12 cellular contexts compared by ENCODE assay signal in genomic region chr6:121652726-121653623, GRCh38.
DNase-seq lines count a peak whose midpoint lies in the region; ATAC-seq, FAIRE-seq and TF ChIP-seq lines count a peak whose summit lies in the region.
"Had no signal": no experiment of that assay in that cellular context is flagged by ENCODE, and none has a peak within 500 bp of the region (broad histone marks: within the 10 kb centered on the region; RNA-seq: fewer than 3 reads in every experiment).

No MANE protein-coding gene starts in this region.

- peaks cover 36% of the 10 kb centered on the region for H3K4me1 Mint-ChIP-seq in activated CD8-positive, alpha-beta T cell treated with anti-CD3 and anti-CD28 coated beads for 36 hours (ENCODE audit: low read depth)
- H3K4me1 Mint-ChIP-seq in activated CD8-positive, alpha-beta T cell treated with anti-CD3 and anti-CD28 coated beads, Interleukin-2, amount 10 ng/mL, durations not matched to agents 7 days and 5 days (ENCODE audit: low read depth): peaks cover 24% of the 10 kb centered on the region
- H3K4me1 Mint-ChIP-seq in astrocyte (ENCODE audit: low read depth, unreplicated experiment): peaks cover 32% of the 10 kb centered on the region
- H3K4me1 Mint-ChIP-seq: central memory CD8-positive, alpha-beta T cell; neural crest cell had no signal

- CTCF ChIA-PET in activated CD8-positive, alpha-beta T cell treated with anti-CD3 and anti-CD28 coated beads for 36 hours (lab: Charles Lee): no interaction called here
- CTCF ChIA-PET in activated CD8-positive, alpha-beta T cell treated with anti-CD3 and anti-CD28 coated beads, Interleukin-2, amount 10 ng/mL, durations not matched to agents 7 days and 5 days (lab: Charles Lee): no interaction called here
- CTCF ChIA-PET in GM10248 (lab: Yijun Ruan, JAX): interaction anchor here (1.3 kb wide), 1 partner anchor 197 kb away, joined by 3 read pairs; no protein-coding TSS in a partner anchor

- peaks cover 12% of the 10 kb centered on the region for H3K4me1 ChIP-seq in astrocyte (ENCODE audit: insufficient read depth, low read length)
- H3K4me1 ChIP-seq in hepatocyte (ENCODE audit: insufficient read depth): no peaks in the 10 kb centered on the region

- H4K20me1 ChIP-seq in astrocyte (ENCODE audit: insufficient read depth, low read length) (no peaks in the 10 kb centered on the region), hepatocyte (ENCODE audit: insufficient read depth, poor library complexity, severe bottlenecking) (no peaks in the 10 kb centered on the region)

- no peaks in the 10 kb centered on the region for H3K9me2 ChIP-seq in hepatocyte (replicated peaks; ENCODE audit: insufficient read depth)

- H2AFZ ChIP-seq in astrocyte (ENCODE audit: low read depth, low read length) (no peak overlapping the region), hepatocyte (no peak overlapping the region)

- H3K9me3 ChIP-seq in astrocyte (ENCODE audit: insufficient read depth, low read depth, low read length): no peaks in the 10 kb centered on the region
- H3K9me3 ChIP-seq in hepatocyte (ENCODE audit: low read depth): no peaks in the 10 kb centered on the region
- H3K9me3 ChIP-seq in WERI-Rb-1 (ENCODE audit: severe bottlenecking): no peaks in the 10 kb centered on the region

- H3K4me2 ChIP-seq in astrocyte (ENCODE audit: low read length): peak overlapping the region; percentile 32
- peak overlapping the region; percentile 21 for H3K4me2 ChIP-seq in hepatocyte

- no peaks in the 10 kb centered on the region for H3K36me3 ChIP-seq in astrocyte (ENCODE audit: insufficient read depth, low read length)
- H3K36me3 ChIP-seq in hepatocyte (replicated peaks; ENCODE audit: insufficient read depth, low read depth): no peaks in the 10 kb centered on the region
- H3K36me3 ChIP-seq in WERI-Rb-1: no peaks in the 10 kb centered on the region

- H3K4me3 ChIP-seq in astrocyte (ENCODE audit: insufficient read depth, low read depth, low read length) (no peak overlapping the region), hepatocyte (no peak overlapping the region), WERI-Rb-1 (ENCODE audit: low read depth, low read length) (no peak overlapping the region)

- H3K27me3 Mint-ChIP-seq in activated CD8-positive, alpha-beta T cell treated with anti-CD3 and anti-CD28 coated beads for 36 hours: no peaks in the 10 kb centered on the region
- no peaks in the 10 kb centered on the region for H3K27me3 Mint-ChIP-seq in activated CD8-positive, alpha-beta T cell treated with anti-CD3 and anti-CD28 coated beads, Interleukin-2, amount 10 ng/mL, durations not matched to agents 7 days and 5 days (ENCODE audit: low read depth)
- no peaks in the 10 kb centered on the region for H3K27me3 Mint-ChIP-seq in astrocyte (ENCODE audit: low read depth, unreplicated experiment)
- H3K27me3 Mint-ChIP-seq: central memory CD8-positive, alpha-beta T cell had no signal

- H3K27ac ChIP-seq in astrocyte (ENCODE audit: low read depth, low read length) (peak overlapping the region; percentile 29), hepatocyte (peak overlapping the region; percentile 10), WERI-Rb-1 (no peak overlapping the region)
- H3K27ac ChIP-seq: C4-2B had no signal

- H3K4me3 Mint-ChIP-seq in activated CD8-positive, alpha-beta T cell treated with anti-CD3 and anti-CD28 coated beads for 36 hours: no peak overlapping the region
- H3K4me3 Mint-ChIP-seq in activated CD8-positive, alpha-beta T cell treated with anti-CD3 and anti-CD28 coated beads, Interleukin-2, amount 10 ng/mL, durations not matched to agents 7 days and 5 days: no peak overlapping the region
- H3K4me3 Mint-ChIP-seq in astrocyte (ENCODE audit: unreplicated experiment): no peak overlapping the region
- H3K4me3 Mint-ChIP-seq: central memory CD8-positive, alpha-beta T cell; neural crest cell had no signal

- H3K9me3 Mint-ChIP-seq in activated CD8-positive, alpha-beta T cell treated with anti-CD3 and anti-CD28 coated beads for 36 hours: no peaks in the 10 kb centered on the region
- H3K9me3 Mint-ChIP-seq in activated CD8-positive, alpha-beta T cell treated with anti-CD3 and anti-CD28 coated beads, Interleukin-2, amount 10 ng/mL, durations not matched to agents 7 days and 5 days (ENCODE audit: insufficient read depth): no peaks in the 10 kb centered on the region
- H3K9me3 Mint-ChIP-seq in astrocyte (ENCODE audit: unreplicated experiment): no peaks in the 10 kb centered on the region
- H3K9me3 Mint-ChIP-seq: central memory CD8-positive, alpha-beta T cell; neural crest cell had no signal

- no peak for ATAC-seq in activated CD8-positive, alpha-beta T cell treated with anti-CD3 and anti-CD28 coated beads for 36 hours
- ATAC-seq in activated CD8-positive, alpha-beta T cell treated with anti-CD3 and anti-CD28 coated beads, Interleukin-2, amount 10 ng/mL, durations not matched to agents 7 days and 5 days: no peak
- ATAC-seq in HG02981 (IDR thresholded peaks at IDR 0.05; ENCODE audit: unreplicated experiment): no peak

- H3K9ac ChIP-seq in astrocyte (ENCODE audit: low read length): no peak overlapping the region

- H3K36me3 Mint-ChIP-seq in activated CD8-positive, alpha-beta T cell treated with anti-CD3 and anti-CD28 coated beads for 36 hours (ENCODE audit: low read depth): no peaks in the 10 kb centered on the region
- no peaks in the 10 kb centered on the region for H3K36me3 Mint-ChIP-seq in activated CD8-positive, alpha-beta T cell treated with anti-CD3 and anti-CD28 coated beads, Interleukin-2, amount 10 ng/mL, durations not matched to agents 7 days and 5 days (ENCODE audit: low read depth)
- no peaks in the 10 kb centered on the region for H3K36me3 Mint-ChIP-seq in astrocyte (ENCODE audit: low read depth, unreplicated experiment)

- peak; percentile 78 for FAIRE-seq in astrocyte (lab: Jason Lieb, UNC)
- no peak for FAIRE-seq in urothelium cell line (lab: Jason Lieb, UNC)

- TF ChIP-seq CTCF in activated CD8-positive, alpha-beta T cell treated with anti-CD3 and anti-CD28 coated beads for 36 hours (IDR thresholded peaks at IDR 0.05): no peak
- no peak for TF ChIP-seq CTCF in astrocyte (IDR thresholded peaks at IDR 0.05; ENCODE audit: insufficient read depth, low read depth, low read length)
- TF ChIP-seq CTCF in hepatocyte (IDR thresholded peaks at IDR 0.05; ENCODE audit: poor library complexity): no peak
- TF ChIP-seq CTCF in WERI-Rb-1 (IDR thresholded peaks at IDR 0.05; ENCODE audit: low read depth, low read length): no peak
- TF ChIP-seq CTCF in GM10248 (IDR thresholded peaks at IDR 0.05; ENCODE audit: control extremely low read depth, extremely low read depth, low read depth, missing control alignments): no peak

- POLR2A ChIA-PET in activated CD8-positive, alpha-beta T cell treated with anti-CD3 and anti-CD28 coated beads for 36 hours (lab: Charles Lee): no interaction called here
- POLR2A ChIA-PET in activated CD8-positive, alpha-beta T cell treated with anti-CD3 and anti-CD28 coated beads, Interleukin-2, amount 10 ng/mL, durations not matched to agents 7 days and 5 days (lab: Charles Lee): no interaction called here
- POLR2A ChIA-PET in GM10248 (lab: Yijun Ruan, JAX): no interaction called here

- H3K27me3 ChIP-seq in astrocyte (ENCODE audit: insufficient read depth, low read length) (no peaks in the 10 kb centered on the region), hepatocyte (no peaks in the 10 kb centered on the region), WERI-Rb-1 (ENCODE audit: insufficient read depth, low read depth, severe bottlenecking) (no peaks in the 10 kb centered on the region)

- H3K27ac Mint-ChIP-seq in activated CD8-positive, alpha-beta T cell treated with anti-CD3 and anti-CD28 coated beads for 36 hours: no peak overlapping the region
- H3K27ac Mint-ChIP-seq in activated CD8-positive, alpha-beta T cell treated with anti-CD3 and anti-CD28 coated beads, Interleukin-2, amount 10 ng/mL, durations not matched to agents 7 days and 5 days: no peak overlapping the region
- H3K27ac Mint-ChIP-seq in astrocyte (ENCODE audit: unreplicated experiment): no peak overlapping the region

- intact Hi-C loops in activated CD8-positive, alpha-beta T cell treated with anti-CD3 and anti-CD28 coated beads for 36 hours (cut with micrococcal nuclease): no loop called here

- H3K79me2 ChIP-seq in astrocyte (ENCODE audit: insufficient read depth, low read length): no peaks in the 10 kb centered on the region
- no peaks in the 10 kb centered on the region for H3K79me2 ChIP-seq in hepatocyte

- 65% methylated on average over 7 of the region's 7 CpGs for WGBS in hepatocyte (ENCODE audit: low lambda C conversion rate, missing lambda C conversion rate)

- peak; percentile 8 for DNase-seq in activated CD8-positive, alpha-beta T cell treated with anti-CD3 and anti-CD28 coated beads for 36 hours
- no peak for DNase-seq in activated CD8-positive, alpha-beta T cell treated with anti-CD3 and anti-CD28 coated beads, Interleukin-2, amount 10 ng/mL, durations not matched to agents 7 days and 5 days
- DNase-seq in astrocyte (ENCODE audit: low read depth): peak; percentile 76
- peak; percentile 34 for DNase-seq in hepatocyte (ENCODE audit: low spot score)
- peak; percentile 33 for DNase-seq in urothelium cell line (ENCODE audit: low spot score)
- DNase-seq in WERI-Rb-1: no peak
- no peak for DNase-seq in GM10248 (ENCODE audit: extremely low spot score)
- DNase-seq: T-helper 9 cell had no signal

Comparison
In these comparisons a context has a peak if more than half of its experiments do, and no peak if none do; other contexts are left out.
1. DNase-seq: peak in activated CD8-positive, alpha-beta T cell treated with anti-CD3 and anti-CD28 coated beads for 36 hours (single experiment), astrocyte (single experiment), hepatocyte (single experiment) and urothelium cell line (single experiment); none in activated CD8-positive, alpha-beta T cell treated with anti-CD3 and anti-CD28 coated beads, Interleukin-2, amount 10 ng/mL, durations not matched to agents 7 days and 5 days (single experiment), WERI-Rb-1 (single experiment) and GM10248 (single experiment).